Comparison of ENCODE assay signal across 1 cellular context in the genomic region with DNA sequence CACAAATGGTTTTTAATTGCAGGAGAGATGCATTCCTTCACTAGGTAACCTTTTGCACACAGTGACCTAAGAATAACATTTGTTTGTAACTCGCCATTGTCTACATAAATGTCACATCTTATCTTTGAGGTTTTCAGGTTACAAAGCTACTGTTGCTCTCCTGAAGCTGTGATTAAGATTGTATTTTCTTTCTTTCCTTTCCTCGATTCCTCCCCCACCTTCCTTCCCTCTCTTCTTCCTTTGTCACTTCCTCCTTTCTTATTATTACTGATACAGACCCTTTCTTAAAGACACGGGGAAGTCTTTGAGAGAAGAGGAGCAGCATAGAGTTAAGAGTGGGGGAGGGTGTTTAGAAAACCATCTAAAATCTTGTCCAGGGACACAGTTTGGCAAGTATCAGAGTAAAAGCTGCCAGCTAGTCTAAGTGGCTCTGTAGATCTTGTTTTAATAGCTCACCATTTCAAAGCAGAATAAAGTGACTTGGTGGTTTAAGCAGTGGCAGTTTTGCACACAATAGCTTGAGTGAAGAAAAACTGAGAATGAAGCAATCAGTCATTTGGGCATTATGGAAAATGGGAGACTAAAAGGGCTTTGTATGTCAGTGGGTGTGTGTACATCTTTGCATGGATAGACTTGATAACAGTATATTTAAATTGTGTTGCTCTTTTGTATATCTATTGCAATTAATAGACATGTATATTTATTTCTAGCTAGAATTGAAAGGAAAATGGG.
TF ChIP-seq lines count a peak whose summit lies in the region.

No MANE protein-coding gene starts in this region.

TF ChIP-seq in HepG2, 621 proteins besides CTCF, POLR2A, EP300 and RAD21 (continued from another document):
- TF ChIP-seq, protein P1, sequence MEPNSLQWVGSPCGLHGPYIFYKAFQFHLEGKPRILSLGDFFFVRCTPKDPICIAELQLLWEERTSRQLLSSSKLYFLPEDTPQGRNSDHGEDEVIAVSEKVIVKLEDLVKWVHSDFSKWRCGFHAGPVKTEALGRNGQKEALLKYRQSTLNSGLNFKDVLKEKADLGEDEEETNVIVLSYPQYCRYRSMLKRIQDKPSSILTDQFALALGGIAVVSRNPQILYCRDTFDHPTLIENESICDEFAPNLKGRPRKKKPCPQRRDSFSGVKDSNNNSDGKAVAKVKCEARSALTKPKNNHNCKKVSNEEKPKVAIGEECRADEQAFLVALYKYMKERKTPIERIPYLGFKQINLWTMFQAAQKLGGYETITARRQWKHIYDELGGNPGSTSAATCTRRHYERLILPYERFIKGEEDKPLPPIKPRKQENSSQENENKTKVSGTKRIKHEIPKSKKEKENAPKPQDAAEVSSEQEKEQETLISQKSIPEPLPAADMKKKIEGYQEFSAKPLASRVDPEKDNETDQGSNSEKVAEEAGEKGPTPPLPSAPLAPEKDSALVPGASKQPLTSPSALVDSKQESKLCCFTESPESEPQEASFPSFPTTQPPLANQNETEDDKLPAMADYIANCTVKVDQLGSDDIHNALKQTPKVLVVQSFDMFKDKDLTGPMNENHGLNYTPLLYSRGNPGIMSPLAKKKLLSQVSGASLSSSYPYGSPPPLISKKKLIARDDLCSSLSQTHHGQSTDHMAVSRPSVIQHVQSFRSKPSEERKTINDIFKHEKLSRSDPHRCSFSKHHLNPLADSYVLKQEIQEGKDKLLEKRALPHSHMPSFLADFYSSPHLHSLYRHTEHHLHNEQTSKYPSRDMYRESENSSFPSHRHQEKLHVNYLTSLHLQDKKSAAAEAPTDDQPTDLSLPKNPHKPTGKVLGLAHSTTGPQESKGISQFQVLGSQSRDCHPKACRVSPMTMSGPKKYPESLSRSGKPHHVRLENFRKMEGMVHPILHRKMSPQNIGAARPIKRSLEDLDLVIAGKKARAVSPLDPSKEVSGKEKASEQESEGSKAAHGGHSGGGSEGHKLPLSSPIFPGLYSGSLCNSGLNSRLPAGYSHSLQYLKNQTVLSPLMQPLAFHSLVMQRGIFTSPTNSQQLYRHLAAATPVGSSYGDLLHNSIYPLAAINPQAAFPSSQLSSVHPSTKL (CRISPR knock-in tag; IDR thresholded peaks at IDR 0.05) = no peak
- TF ChIP-seq, protein P2, sequence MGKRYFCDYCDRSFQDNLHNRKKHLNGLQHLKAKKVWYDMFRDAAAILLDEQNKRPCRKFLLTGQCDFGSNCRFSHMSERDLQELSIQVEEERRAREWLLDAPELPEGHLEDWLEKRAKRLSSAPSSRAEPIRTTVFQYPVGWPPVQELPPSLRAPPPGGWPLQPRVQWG (CRISPR knock-in tag; IDR thresholded peaks at IDR 0.05; ENCODE audit: borderline replicate concordance, low read depth) = no peak
- TF ChIP-seq CEBPG (CRISPR knock-in tag; IDR thresholded peaks at IDR 0.05) (peak; percentile 52), SMARCC2 (IDR thresholded peaks at IDR 0.05) (no peak), PPARG (CRISPR knock-in tag; conservative IDR thresholded peaks at IDR 0.05) (0 out of 2 replicates have a peak, but pooled peaks have one; percentile 28), SOX13 (IDR thresholded peaks at IDR 0.05) (no peak), SOX13 (CRISPR knock-in tag; conservative IDR thresholded peaks at IDR 0.05 in 1 of 2, IDR thresholded peaks at IDR 0.05 in 1 of 2) (0 out of 4 replicates have a peak, but pooled peaks of 1 of the 2 experiments have one; percentile 37), ZIK1 (CRISPR knock-in tag; IDR thresholded peaks at IDR 0.05; ENCODE audit: borderline replicate concordance, low read depth) (no peak)
- TF ChIP-seq, protein P3, sequence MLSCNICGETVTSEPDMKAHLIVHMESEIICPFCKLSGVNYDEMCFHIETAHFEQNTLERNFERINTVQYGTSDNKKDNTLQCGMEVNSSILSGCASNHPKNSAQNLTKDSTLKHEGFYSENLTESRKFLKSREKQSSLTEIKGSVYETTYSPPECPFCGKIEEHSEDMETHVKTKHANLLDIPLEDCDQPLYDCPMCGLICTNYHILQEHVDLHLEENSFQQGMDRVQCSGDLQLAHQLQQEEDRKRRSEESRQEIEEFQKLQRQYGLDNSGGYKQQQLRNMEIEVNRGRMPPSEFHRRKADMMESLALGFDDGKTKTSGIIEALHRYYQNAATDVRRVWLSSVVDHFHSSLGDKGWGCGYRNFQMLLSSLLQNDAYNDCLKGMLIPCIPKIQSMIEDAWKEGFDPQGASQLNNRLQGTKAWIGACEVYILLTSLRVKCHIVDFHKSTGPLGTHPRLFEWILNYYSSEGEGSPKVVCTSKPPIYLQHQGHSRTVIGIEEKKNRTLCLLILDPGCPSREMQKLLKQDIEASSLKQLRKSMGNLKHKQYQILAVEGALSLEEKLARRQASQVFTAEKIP (CRISPR knock-in tag; IDR thresholded peaks at IDR 0.05; ENCODE audit: borderline replicate concordance) = no peak
